Comparison of ENCODE assay signal across 25 cellular contexts in genomic region chr4:182310316-182310715, GRCh38.
DNase-seq lines count a peak whose midpoint lies in the region.
"Had no signal": no experiment of that assay in that cellular context is flagged by ENCODE, and none has a peak within 500 bp of the region (broad histone marks: within the 10 kb centered on the region; RNA-seq: fewer than 3 reads in every experiment).

No MANE protein-coding gene starts in this region.

- H3K9me3 ChIP-seq in trophoblast cell (ENCODE audit: insufficient read depth, low read depth, low read length) = peaks cover 3% of the 10 kb centered on the region
- H3K9me3 ChIP-seq: MG63 had no signal

- no peak overlapping the region for H3K4me3 ChIP-seq in trophoblast cell (ENCODE audit: low read depth, low read length)
- H3K4me3 ChIP-seq: A549, GM12878, MG63, Peyer's patch, SK-N-MC had no signal

- no peak overlapping the region for H3K27ac ChIP-seq in trophoblast cell (ENCODE audit: low read depth, low read length)
- H3K27ac ChIP-seq: A549, C4-2B, Peyer's patch, SK-N-MC had no signal

- no peak overlapping the region for H3K14ac ChIP-seq in trophoblast cell (ENCODE audit: low read length)

- H3K79me1 ChIP-seq in trophoblast cell (ENCODE audit: low read length) = no peaks in the 10 kb centered on the region

- H2AK5ac ChIP-seq in trophoblast cell (ENCODE audit: low read length) = no peak overlapping the region

- no CpG with 5 or more reads among the region's 5 CpGs for WGBS in trophoblast cell (ENCODE audit: extremely low coverage, insufficient coverage, insufficient read length)

- H3K79me2 ChIP-seq in trophoblast cell (ENCODE audit: control insufficient read depth, insufficient read depth, low read length, poor library complexity) = no peaks in the 10 kb centered on the region

- peaks cover 0 to 4% of the 10 kb centered on the region in 2 experiments for H3K4me1 ChIP-seq in trophoblast cell (ENCODE audit: control insufficient read depth in 1 of 2, insufficient read depth in 2 of 2, low read length in 2 of 2)
- H3K4me1 ChIP-seq: A549, Caco-2, Peyer's patch had no signal

- no peak overlapping the region for H2BK12ac ChIP-seq in trophoblast cell (ENCODE audit: low read length)

- H2BK5ac ChIP-seq in trophoblast cell (ENCODE audit: low read depth, low read length, poor library complexity) = no peak overlapping the region

- H3K4me2 ChIP-seq in trophoblast cell (ENCODE audit: low read length) = no peak overlapping the region
- H3K4me2 ChIP-seq: A549 had no signal

- H2AFZ ChIP-seq in trophoblast cell (ENCODE audit: insufficient read depth, low read length, poor library complexity) = no peak overlapping the region

- no peak overlapping the region for H3K9ac ChIP-seq in trophoblast cell (ENCODE audit: low read length)

- no peak overlapping the region for H4K8ac ChIP-seq in trophoblast cell (ENCODE audit: low read depth, low read length)

- no peak overlapping the region for H3K4ac ChIP-seq in trophoblast cell (ENCODE audit: low read depth, low read length)

- no peak overlapping the region for H4K91ac ChIP-seq in trophoblast cell (ENCODE audit: low read depth, low read length)

- no peak overlapping the region for H3K23ac ChIP-seq in trophoblast cell (ENCODE audit: low read length)

- H2BK120ac ChIP-seq in trophoblast cell (ENCODE audit: insufficient read depth, low read length, poor library complexity) = no peak overlapping the region

- no peak overlapping the region for H3K18ac ChIP-seq in trophoblast cell (ENCODE audit: low read length)

- H3K27me3 ChIP-seq in trophoblast cell (ENCODE audit: insufficient read depth, low read length) = no peaks in the 10 kb centered on the region
- H3K27me3 ChIP-seq: MG63, Peyer's patch had no signal

- DNase-seq in H4 (ENCODE audit: low spot score) (peak; percentile 71), amniotic epithelial cell (ENCODE audit: low read depth) (peak; percentile 45), fibroblast of peridontal ligament (ENCODE audit: extremely low read depth) (peak; percentile 29), trophoblast cell (peak; percentile 42 to 81), NCI-H524 (lab: John Stamatoyannopoulos, UW) (no peak), anterior cingulate cortex (lab: John Stamatoyannopoulos, UW) (no peak)
- no peak for DNase-seq in activated CD4-positive, CD25-positive, alpha-beta regulatory T cell (lab: John Stamatoyannopoulos, UW)
- DNase-seq: Caco-2; CD8-positive, alpha-beta T cell; EL; GDM1; GOT3; HCEC 1CT; KBM-7; MG63; NCI-H2029 treated with DMSO at 0.1 percent for 48 hours; NCI-H446 treated with DMSO at 0.1 percent for 48 hours; NCI-H526 treated with DMSO at 0.1 percent for 48 hours; OCI-M1; Peyer's patch; SIG-M5 had no signal

- peaks cover 0 to 7% of the 10 kb centered on the region in 2 experiments for H3K36me3 ChIP-seq in trophoblast cell (ENCODE audit: control insufficient read depth in 1 of 2, insufficient read depth in 2 of 2, low read length in 2 of 2)
- H3K36me3 ChIP-seq: MG63, Peyer's patch had no signal

- no peak overlapping the region for H4K12ac ChIP-seq in trophoblast cell (ENCODE audit: low read depth, low read length)

Comparison
In these comparisons a context has a peak if more than half of its experiments do, and no peak if none do; other contexts are left out.
1. DNase-seq: peak in H4 (single experiment), amniotic epithelial cell (single experiment), fibroblast of peridontal ligament (single experiment) and trophoblast cell (2 of 2); none in NCI-H524 (0 of 2), activated CD4-positive, CD25-positive, alpha-beta regulatory T cell (0 of 4) and anterior cingulate cortex (0 of 58).